In genomic region chr7:105439174-105439893, GRCh38 we compare ENCODE assay signal across 8 cellular contexts. TPM values are rescaled to one million over a fixed set of nuclear protein-coding genes. Genes with fewer than 3 reads are reported as not detected.
DNase-seq lines count a peak whose midpoint lies in the region; ATAC-seq and TF ChIP-seq lines count a peak whose summit lies in the region.

No MANE protein-coding gene starts in this region.

- DNase-seq in AG08395 (ENCODE audit: low spot score) (peak; percentile 94), HT-29 (ENCODE audit: low spot score) (peak; percentile 60), left colon (peak; percentile 23 to 49), NOMO-1 (lab: John Stamatoyannopoulos, UW; ENCODE audit: unreplicated experiment in 2 of 2) (no peak)

- TF ChIP-seq CTCF in VCaP (conservative IDR thresholded peaks at IDR 0.05) = peak; percentile 53

- H3K27ac ChIP-seq in VCaP = peak overlapping the region; percentile 46

- intact Hi-C loops in left colon (cut with DNase I, micrococcal nuclease) = loop anchor here in 1 of 2 donors (10.0 kb wide), 1 partner anchor 285 kb away; no protein-coding TSS in a partner anchor

- ATAC-seq in left colon (peak; percentile 99), GM18498 (IDR thresholded peaks at IDR 0.05; ENCODE audit: unreplicated experiment) (no peak), HG02840 (IDR thresholded peaks at IDR 0.05; ENCODE audit: low FRiP score, unreplicated experiment) (no peak), HG03354 (IDR thresholded peaks at IDR 0.05; ENCODE audit: poor library complexity, severe bottlenecking, unreplicated experiment) (no peak)

RNA-seq across cellular contexts. Expression of gene SRPK2, which starts 50.6 kb away (rescaled TPM):
- total RNA-seq in HT-29 (2014; rRNA removed; shearing (Covaris generic)) = 13.5 and 17.4 TPM in 2 replicates
- total RNA-seq in left colon = 10 to 100 TPM; 32.8 to 35.0 TPM

Comparison
In these comparisons a context has a peak if more than half of its experiments do, and no peak if none do; other contexts are left out.
1. DNase-seq: peak in AG08395 (single experiment), HT-29 (single experiment) and left colon (2 of 2); none in NOMO-1 (0 of 2).